14 cellular contexts compared by ENCODE assay signal in the genomic region with DNA sequence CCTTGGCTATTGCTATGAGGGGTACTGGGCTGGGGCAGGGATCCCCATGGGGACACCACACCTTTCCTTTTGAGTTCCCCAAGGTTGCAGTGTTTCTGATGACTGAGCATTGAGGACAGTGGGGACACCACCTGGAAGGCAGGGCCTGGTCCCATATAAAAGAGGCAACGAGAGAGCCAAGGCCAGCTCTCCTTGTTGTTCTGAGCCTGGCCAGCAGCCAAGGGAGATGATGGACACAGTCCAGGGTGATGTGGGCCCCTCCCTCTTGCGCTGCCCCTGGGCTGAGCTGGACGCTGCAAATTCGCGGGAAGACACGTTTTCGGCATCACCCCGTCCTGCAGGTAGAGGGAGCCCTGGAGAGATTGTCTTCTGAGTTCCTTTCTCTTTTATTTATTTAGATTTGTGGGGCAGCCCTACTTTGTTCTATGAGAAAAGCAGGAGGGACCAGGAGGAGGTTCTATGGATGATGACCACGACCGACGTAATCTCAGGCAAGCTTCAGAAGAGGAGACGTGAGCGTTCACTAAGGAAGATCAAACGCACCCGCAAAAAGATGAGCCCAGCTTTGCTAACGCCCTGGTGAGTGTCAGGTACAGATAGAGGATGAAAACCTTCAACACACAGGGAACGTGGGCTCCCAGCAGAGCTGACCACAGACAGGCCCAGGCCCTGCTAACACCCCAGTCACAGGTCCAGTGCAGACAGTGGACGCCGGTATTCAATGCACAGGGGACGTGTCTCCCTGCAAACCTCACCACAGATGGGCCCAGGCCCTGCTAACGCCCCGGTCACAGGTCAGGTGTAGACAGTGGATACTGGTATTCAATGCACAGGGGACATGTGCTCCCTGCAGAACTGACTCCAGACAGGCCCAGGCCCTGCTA.
A peak's percentile ranks its signal among the peaks of the same experiment; 100 is the strongest.
DNase-seq lines count a peak whose midpoint lies in the region; ATAC-seq and TF ChIP-seq lines count a peak whose summit lies in the region.
"Had no signal": no experiment of that assay in that cellular context is flagged by ENCODE, and none has a peak within 500 bp of the region (broad histone marks: within the 10 kb centered on the region; RNA-seq: fewer than 3 reads in every experiment).

No MANE protein-coding gene starts in this region.

- no peaks in the 10 kb centered on the region for H3K4me1 Mint-ChIP-seq in CD14-positive monocyte
- no peaks in the 10 kb centered on the region for H3K4me1 Mint-ChIP-seq in activated CD8-positive, alpha-beta T cell treated with anti-CD3 and anti-CD28 coated beads for 36 hours (ENCODE audit: low read depth)
- H3K4me1 Mint-ChIP-seq: B cell had no signal

- no peak overlapping the region for H3K4me3 ChIP-seq in SJCRH30
- H3K4me3 ChIP-seq: cardiac muscle cell, esophagus squamous epithelium, skin epidermis had no signal

- CTCF ChIA-PET in HEK293T (lab: Yijun Ruan, JAX), result no interaction called here
- CTCF ChIA-PET in activated CD8-positive, alpha-beta T cell treated with anti-CD3 and anti-CD28 coated beads for 36 hours (lab: Charles Lee), result no interaction called here

- H3K27me3 Mint-ChIP-seq in CD14-positive monocyte (ENCODE audit: low read depth in 3 of 3), result peaks cover 0 to 4% (median 4%) of the 10 kb centered on the region in 3 donors
- H3K27me3 Mint-ChIP-seq in activated CD8-positive, alpha-beta T cell treated with anti-CD3 and anti-CD28 coated beads for 36 hours, result no peaks in the 10 kb centered on the region
- H3K27me3 Mint-ChIP-seq: B cell had no signal

- H3K9me3 Mint-ChIP-seq in CD14-positive monocyte, result peaks cover 12 to 23% (median 19%) of the 10 kb centered on the region in 7 donors
- H3K9me3 Mint-ChIP-seq in activated CD8-positive, alpha-beta T cell treated with anti-CD3 and anti-CD28 coated beads for 36 hours, result peaks cover 13% of the 10 kb centered on the region

- no peaks in the 10 kb centered on the region for H3K27me3 ChIP-seq in SJCRH30
- H3K27me3 ChIP-seq: cardiac muscle cell, esophagus squamous epithelium had no signal

- DNase-seq in CD14-positive monocyte (ENCODE audit: low spot score) (no peak), HEK293T (ENCODE audit: extremely low spot score) (peak; percentile 33), SJCRH30 (peak; percentile 44 to 48), iris pigment epithelial cell (ENCODE audit: low read depth) (peak; percentile 4), dermis blood vessel endothelial cell (no peak), hypothalamus (lab: John Stamatoyannopoulos, UW) (no peak)
- DNase-seq in activated CD8-positive, alpha-beta T cell treated with anti-CD3 and anti-CD28 coated beads for 36 hours, result no peak
- DNase-seq: esophagus squamous epithelium, GOT3, NCI-H2227 treated with DMSO at 0.1 percent for 48 hours had no signal

- no peaks in the 10 kb centered on the region for H3K36me3 ChIP-seq in SJCRH30
- H3K36me3 ChIP-seq: cardiac muscle cell, esophagus squamous epithelium had no signal

- no peak for ATAC-seq in HG02870 (IDR thresholded peaks at IDR 0.05; ENCODE audit: unreplicated experiment)
- no peak for ATAC-seq in activated CD8-positive, alpha-beta T cell treated with anti-CD3 and anti-CD28 coated beads for 36 hours

- H3K4me1 ChIP-seq in SJCRH30, result no peaks in the 10 kb centered on the region
- H3K4me1 ChIP-seq: esophagus squamous epithelium had no signal

- POLR2A ChIA-PET in HEK293T (lab: Yijun Ruan, JAX), result no interaction called here
- POLR2A ChIA-PET in activated CD8-positive, alpha-beta T cell treated with anti-CD3 and anti-CD28 coated beads for 36 hours (lab: Charles Lee), result no interaction called here

- H3K27ac ChIP-seq in SJCRH30, result no peak overlapping the region
- H3K27ac ChIP-seq: cardiac muscle cell, esophagus squamous epithelium, skin epidermis had no signal

- TF ChIP-seq CTCF in CD14-positive monocyte (IDR thresholded peaks at IDR 0.05), result peak; percentile 14
- TF ChIP-seq CTCF in activated CD8-positive, alpha-beta T cell treated with anti-CD3 and anti-CD28 coated beads for 36 hours (IDR thresholded peaks at IDR 0.05), result no peak

- no peak overlapping the region for H3K27ac Mint-ChIP-seq in CD14-positive monocyte
- no peak overlapping the region for H3K27ac Mint-ChIP-seq in activated CD8-positive, alpha-beta T cell treated with anti-CD3 and anti-CD28 coated beads for 36 hours
- H3K27ac Mint-ChIP-seq: B cell had no signal

- no peak overlapping the region for H3K4me3 Mint-ChIP-seq in CD14-positive monocyte
- no peak overlapping the region for H3K4me3 Mint-ChIP-seq in activated CD8-positive, alpha-beta T cell treated with anti-CD3 and anti-CD28 coated beads for 36 hours
- H3K4me3 Mint-ChIP-seq: B cell had no signal

- H3K9me3 ChIP-seq in SJCRH30 (replicated peaks), result peaks cover 7% of the 10 kb centered on the region; the same call in 1 of the 2 replicates

- H3K36me3 Mint-ChIP-seq in CD14-positive monocyte, result no peaks in the 10 kb centered on the region
- no peaks in the 10 kb centered on the region for H3K36me3 Mint-ChIP-seq in activated CD8-positive, alpha-beta T cell treated with anti-CD3 and anti-CD28 coated beads for 36 hours (ENCODE audit: low read depth)

- intact Hi-C loops in CD14-positive monocyte (cut with micrococcal nuclease), result no loop called here
- intact Hi-C loops in activated CD8-positive, alpha-beta T cell treated with anti-CD3 and anti-CD28 coated beads for 36 hours (cut with micrococcal nuclease), result no loop called here

TF ChIP-seq in HEK293T, 16 proteins besides CTCF, POLR2A, EP300 and RAD21:
- TF ChIP-seq PKNOX1 (IDR thresholded peaks at IDR 0.05) (0 out of 2 replicates have a peak, but pooled peaks have one; percentile 6), BHLHE40 (IDR thresholded peaks at IDR 0.05; ENCODE audit: borderline replicate concordance) (no peak)

Comparison
In these comparisons a context has a peak if more than half of its experiments do, and no peak if none do; other contexts are left out.
1. DNase-seq: peak in HEK293T (single experiment), SJCRH30 (2 of 2) and iris pigment epithelial cell (single experiment); none in CD14-positive monocyte (single experiment), activated CD8-positive, alpha-beta T cell treated with anti-CD3 and anti-CD28 coated beads for 36 hours (single experiment), dermis blood vessel endothelial cell (single experiment) and hypothalamus (0 of 51).